In the genomic region with DNA sequence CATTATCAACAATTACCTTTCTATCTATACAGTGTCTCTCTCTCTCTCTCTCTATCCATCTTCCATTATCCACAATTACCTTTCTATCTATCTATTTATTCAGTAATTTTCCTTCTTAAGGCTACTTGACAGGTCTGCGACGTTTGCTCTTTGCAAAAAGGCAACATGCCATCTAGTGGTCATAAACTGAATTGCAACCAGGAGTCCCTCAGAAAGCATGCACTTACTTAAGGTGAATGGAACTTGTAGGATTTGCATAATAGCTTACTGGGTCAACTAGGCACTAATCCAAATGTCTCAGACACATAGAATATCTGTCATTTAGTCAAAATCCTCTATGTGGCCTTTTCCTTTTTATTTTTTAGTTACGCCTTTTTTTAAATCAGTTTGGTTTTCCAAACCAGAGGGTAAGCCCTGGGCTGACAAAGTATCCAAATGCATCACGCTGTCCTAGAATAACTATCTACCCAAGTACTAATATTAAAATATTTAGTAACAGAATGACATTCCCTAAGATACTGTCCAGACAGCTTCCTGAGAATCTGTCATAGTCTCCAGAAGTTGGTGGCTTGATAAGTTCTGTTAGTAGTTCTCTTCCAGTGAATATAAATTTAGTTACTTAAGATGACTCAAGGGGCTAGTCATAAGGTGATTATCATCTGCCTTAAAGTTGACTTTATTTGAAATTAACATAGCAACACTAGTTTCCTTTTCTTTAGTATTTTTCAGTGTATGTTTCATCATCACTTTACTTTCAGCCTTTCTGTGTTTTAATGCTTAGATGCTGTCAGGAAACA, we compare ENCODE assay signal across 8 cellular contexts.
DNase-seq lines count a peak whose midpoint lies in the region; ATAC-seq and TF ChIP-seq lines count a peak whose summit lies in the region.

No MANE protein-coding gene starts in this region.

- H3K27me3 ChIP-seq in BE2C (no peaks in the 10 kb centered on the region), SJSA1 (replicated peaks) (no peaks in the 10 kb centered on the region), kidney epithelial cell (ENCODE audit: control insufficient read depth, insufficient read depth, low read length) (no peaks in the 10 kb centered on the region)

- H3K36me3 Mint-ChIP-seq in stimulated activated effector memory CD8-positive, alpha-beta T cell treated with anti-CD3 and anti-CD28 coated beads, Interleukin-12 subunit alpha, Interleukin-12 subunit beta, amount 100 ng/mL, for 72 hours: no peaks in the 10 kb centered on the region

- DNase-seq in BE2C (peak; percentile 52), NCI-H1105 (lab: John Stamatoyannopoulos, UW) (peak; percentile 68), SJSA1 (ENCODE audit: low read depth in 1 of 2, low spot score in 2 of 2) (peak; percentile 27 to 43), kidney epithelial cell (ENCODE audit: low read depth) (peak; percentile 48)
- peak; percentile 36 for DNase-seq in central memory CD4-positive, alpha-beta T cell
- peak; percentile 13 to 51 for DNase-seq in stimulated activated effector memory CD8-positive, alpha-beta T cell treated with anti-CD3 and anti-CD28 coated beads, Interleukin-12 subunit alpha, Interleukin-12 subunit beta, amount 100 ng/mL, for 72 hours (ENCODE audit: low spot score in 2 of 2)

- no peaks in the 10 kb centered on the region for H3K9me3 ChIP-seq in BE2C
- H3K9me3 ChIP-seq in SJSA1 (replicated peaks): no peaks in the 10 kb centered on the region

- H3K4me3 Mint-ChIP-seq in stimulated activated effector memory CD8-positive, alpha-beta T cell treated with anti-CD3 and anti-CD28 coated beads, Interleukin-12 subunit alpha, Interleukin-12 subunit beta, amount 100 ng/mL, for 72 hours: no peak overlapping the region

- H3K4me3 ChIP-seq in BE2C (ENCODE audit: low read depth, low read length) (no peak overlapping the region), SJSA1 (no peak overlapping the region), kidney epithelial cell (ENCODE audit: low read depth, low read length) (no peak overlapping the region)

- no peak overlapping the region for H3K27ac ChIP-seq in SJSA1

- H3K9me3 Mint-ChIP-seq in stimulated activated effector memory CD8-positive, alpha-beta T cell treated with anti-CD3 and anti-CD28 coated beads, Interleukin-12 subunit alpha, Interleukin-12 subunit beta, amount 100 ng/mL, for 72 hours: no peaks in the 10 kb centered on the region

- no peak overlapping the region for H3K27ac Mint-ChIP-seq in stimulated activated effector memory CD8-positive, alpha-beta T cell treated with anti-CD3 and anti-CD28 coated beads, Interleukin-12 subunit alpha, Interleukin-12 subunit beta, amount 100 ng/mL, for 72 hours

- H3K4me1 Mint-ChIP-seq in stimulated activated effector memory CD8-positive, alpha-beta T cell treated with anti-CD3 and anti-CD28 coated beads, Interleukin-12 subunit alpha, Interleukin-12 subunit beta, amount 100 ng/mL, for 72 hours: no peaks in the 10 kb centered on the region

- ATAC-seq in GM18511 (IDR thresholded peaks at IDR 0.05; ENCODE audit: unreplicated experiment) (peak; percentile 98), HG02884 (IDR thresholded peaks at IDR 0.05; ENCODE audit: unreplicated experiment) (peak; percentile 96)
- peak; percentile 60 for ATAC-seq in stimulated activated effector memory CD8-positive, alpha-beta T cell treated with anti-CD3 and anti-CD28 coated beads, Interleukin-12 subunit alpha, Interleukin-12 subunit beta, amount 100 ng/mL, for 72 hours

- TF ChIP-seq CTCF in BE2C (IDR thresholded peaks at IDR 0.05; ENCODE audit: low read depth, low read length) (peak; percentile 97), kidney epithelial cell (IDR thresholded peaks at IDR 0.05; ENCODE audit: insufficient read depth, low read length, poor library complexity, severe bottlenecking) (peak; percentile 97)

- H3K36me3 ChIP-seq in BE2C (no peaks in the 10 kb centered on the region), SJSA1 (no peaks in the 10 kb centered on the region), kidney epithelial cell (ENCODE audit: control insufficient read depth, insufficient read depth, low read length) (no peaks in the 10 kb centered on the region)

- no peaks in the 10 kb centered on the region for H3K4me1 ChIP-seq in BE2C
- no peaks in the 10 kb centered on the region for H3K4me1 ChIP-seq in SJSA1 (replicated peaks)
